8 cellular contexts compared by ENCODE assay signal in genomic region chr21:34613679-34614442, GRCh38. TPM values are rescaled to one million over a fixed set of nuclear protein-coding genes. Genes with fewer than 3 reads are reported as not detected.
A peak's percentile ranks its signal among the peaks of the same experiment; 100 is the strongest.
DNase-seq lines count a peak whose midpoint lies in the region; ATAC-seq and TF ChIP-seq lines count a peak whose summit lies in the region.

No MANE protein-coding gene starts in this region.

- peak overlapping the region; percentile 80 for H3K4me3 Mint-ChIP-seq in activated naive CD4-positive, alpha-beta T cell treated with anti-CD3 and anti-CD28 coated beads, Interleukin-2, amount 10 ng/mL, durations not matched to agents 7 days and 5 days

- 25% methylated on average over 22 of the region's 22 CpGs for WGBS in smooth muscle cell (ENCODE audit: low lambda C conversion rate)

- CTCF ChIA-PET in activated naive CD4-positive, alpha-beta T cell treated with anti-CD3 and anti-CD28 coated beads, Interleukin-2, amount 10 ng/mL, durations not matched to agents 7 days and 5 days (lab: Charles Lee), result no interaction called here

- H3K9ac ChIP-seq in iPS-20b (ENCODE audit: low read depth, low read length) (no peak overlapping the region), smooth muscle cell (ENCODE audit: low read depth) (no peak overlapping the region)

- H3K27me3 Mint-ChIP-seq in activated naive CD4-positive, alpha-beta T cell treated with anti-CD3 and anti-CD28 coated beads, Interleukin-2, amount 10 ng/mL, durations not matched to agents 7 days and 5 days, result peaks cover 29% of the 10 kb centered on the region

- H3K4me2 ChIP-seq in smooth muscle cell, result peak overlapping the region; percentile 88

- no peak for ATAC-seq in GM19023 (IDR thresholded peaks at IDR 0.05; ENCODE audit: unreplicated experiment)
- ATAC-seq in HG02610 (IDR thresholded peaks at IDR 0.05; ENCODE audit: unreplicated experiment), result no peak

- H4K20me1 ChIP-seq in smooth muscle cell (ENCODE audit: low read depth), result peaks cover 5% of the 10 kb centered on the region

- no peaks in the 10 kb centered on the region for H3K9me3 Mint-ChIP-seq in activated naive CD4-positive, alpha-beta T cell treated with anti-CD3 and anti-CD28 coated beads, Interleukin-2, amount 10 ng/mL, durations not matched to agents 7 days and 5 days

- H3K4me1 Mint-ChIP-seq in activated naive CD4-positive, alpha-beta T cell treated with anti-CD3 and anti-CD28 coated beads, Interleukin-2, amount 10 ng/mL, durations not matched to agents 7 days and 5 days, result peaks cover 17% of the 10 kb centered on the region

- DNase-seq in H7, result no peak
- no peak for DNase-seq in activated naive CD4-positive, alpha-beta T cell treated with anti-CD3 and anti-CD28 coated beads, Interleukin-2, amount 10 ng/mL, durations not matched to agents 7 days and 5 days
- DNase-seq in smooth muscle cell (lab: John Stamatoyannopoulos, UW; ENCODE audit: unreplicated experiment), result no peak
- no peak for DNase-seq in cortex of kidney (lab: John Stamatoyannopoulos, UW)

- no peaks in the 10 kb centered on the region for H3K36me3 Mint-ChIP-seq in activated naive CD4-positive, alpha-beta T cell treated with anti-CD3 and anti-CD28 coated beads, Interleukin-2, amount 10 ng/mL, durations not matched to agents 7 days and 5 days

- H3F3A ChIP-seq in smooth muscle cell (ENCODE audit: low read depth), result no peaks in the 10 kb centered on the region

- no peak for TF ChIP-seq CTCF in smooth muscle cell (IDR thresholded peaks at IDR 0.05; ENCODE audit: borderline replicate concordance, insufficient read depth, poor library complexity, severe bottlenecking)

- H3K27ac Mint-ChIP-seq in activated naive CD4-positive, alpha-beta T cell treated with anti-CD3 and anti-CD28 coated beads, Interleukin-2, amount 10 ng/mL, durations not matched to agents 7 days and 5 days, result peak overlapping the region; percentile 43

- H3K79me2 ChIP-seq in ACC112 (ENCODE audit: control insufficient read depth, insufficient read depth, low read length, unreplicated experiment) (no peaks in the 10 kb centered on the region), smooth muscle cell (ENCODE audit: low read depth) (no peaks in the 10 kb centered on the region)

- H3K27ac ChIP-seq in ACC112 (ENCODE audit: low read depth, low read length), result no peak overlapping the region
- H3K27ac ChIP-seq in iPS-20b (ENCODE audit: low read length), result no peak overlapping the region
- H3K27ac ChIP-seq in smooth muscle cell (ENCODE audit: low read depth), result no peak overlapping the region

- no peaks in the 10 kb centered on the region for H3K36me3 ChIP-seq in ACC112 (ENCODE audit: insufficient read depth, low read length)
- no peaks in the 10 kb centered on the region for H3K36me3 ChIP-seq in H7 (replicated peaks; ENCODE audit: control insufficient read depth, insufficient read depth, low read length)
- no peaks in the 10 kb centered on the region for H3K36me3 ChIP-seq in iPS-20b (ENCODE audit: insufficient read depth, low read depth, low read length)
- no peaks in the 10 kb centered on the region for H3K36me3 ChIP-seq in smooth muscle cell (ENCODE audit: low read depth)

- no peaks in the 10 kb centered on the region for H3K27me3 ChIP-seq in ACC112 (ENCODE audit: insufficient read depth, low read length)
- peaks cover 32% of the 10 kb centered on the region for H3K27me3 ChIP-seq in H7 (ENCODE audit: control insufficient read depth, insufficient read depth, low read length)
- H3K27me3 ChIP-seq in iPS-20b (ENCODE audit: insufficient read depth, low read length), result peaks cover 38% of the 10 kb centered on the region
- peaks cover 20% of the 10 kb centered on the region for H3K27me3 ChIP-seq in smooth muscle cell (ENCODE audit: low read depth)

- H3K4me3 ChIP-seq in ACC112 (ENCODE audit: low read depth, low read length) (peak overlapping the region; percentile 87), H7 (ENCODE audit: insufficient read depth, low read depth, low read length) (peak overlapping the region; percentile 62), iPS-20b (ENCODE audit: low read length) (peak overlapping the region; percentile 73), smooth muscle cell (peak overlapping the region; percentile 85)

- H3K4me1 ChIP-seq in ACC112 (ENCODE audit: control insufficient read depth, insufficient read depth, low read length, unreplicated experiment), result peaks cover 4% of the 10 kb centered on the region
- no peaks in the 10 kb centered on the region for H3K4me1 ChIP-seq in iPS-20b (ENCODE audit: insufficient read depth, low read length)
- H3K4me1 ChIP-seq in smooth muscle cell (ENCODE audit: low read depth), result no peaks in the 10 kb centered on the region

- H2AFZ ChIP-seq in ACC112 (ENCODE audit: low read length, unreplicated experiment) (peak overlapping the region; percentile 92), smooth muscle cell (ENCODE audit: low read depth) (peak overlapping the region; percentile 69)

- H3K9me3 ChIP-seq in iPS-20b (ENCODE audit: insufficient read depth, low read depth, low read length) (no peaks in the 10 kb centered on the region), smooth muscle cell (replicated peaks; ENCODE audit: low read depth) (no peaks in the 10 kb centered on the region)

RNA-seq across cellular contexts. Expression of gene RCAN1, which starts 1.1 kb away (rescaled TPM):
- total RNA-seq in H7 (2014; rRNA removed; shearing (Covaris generic)), result 4.0 and 4.9 TPM in 2 replicates
- total RNA-seq in smooth muscle cell, result 153 and 155 TPM in 2 replicates
- 77.3 and 96.3 TPM in 2 replicates for polyA plus RNA-seq in smooth muscle cell

RNA-seq across cellular contexts. Expression of gene CLIC6, which starts 54.9 kb away (rescaled TPM):
- total RNA-seq in H7 (2014; rRNA removed; shearing (Covaris generic)), result 0.59 and 0.78 TPM in 2 replicates
- 0.09 and 0.22 TPM in 2 replicates for total RNA-seq in smooth muscle cell
- 0.31 TPM in 1 of 2 replicates, not detected in the other for polyA plus RNA-seq in smooth muscle cell

Comparison
In these comparisons a context has a peak if more than half of its experiments do, and no peak if none do; other contexts are left out.
1. RNA of gene RCAN1, which starts 1.1 kb away (total RNA-seq): 153 to 155 TPM in smooth muscle cell; 4.0 to 4.9 TPM in H7; every median in the first group is over 10 times any median in the second.
2. Peak in every context shown above with its lines, with median percentiles within 50 percentile points of each other: H3K4me3 ChIP-seq.